4 cellular contexts compared by ENCODE assay signal in genomic region chr3:100278910-100279309, GRCh38.
TF ChIP-seq lines count a peak whose summit lies in the region.

No MANE protein-coding gene starts in this region.

TF ChIP-seq in GM12891, 5 proteins besides CTCF, POLR2A, EP300 and RAD21:
- no peak for TF ChIP-seq POU2F2 (IDR thresholded peaks at IDR 0.05; ENCODE audit: low read depth, low read length)
- TF ChIP-seq PAX5 (IDR thresholded peaks at IDR 0.05; ENCODE audit: insufficient read depth, low read length, severe bottlenecking), result no peak
- no peak for TF ChIP-seq TAF1 (IDR thresholded peaks at IDR 0.05; ENCODE audit: low read depth, low read length)
- no peak for TF ChIP-seq SPI1 (IDR thresholded peaks at IDR 0.05; ENCODE audit: low read depth, low read length)

TF ChIP-seq in HEK293, 187 proteins besides CTCF, POLR2A, EP300 and RAD21:
- TF ChIP-seq ZNF670 (tag by site-specific recombination; IDR thresholded peaks at IDR 0.05; ENCODE audit: low read depth) (no peak), ZNF660 (tag by site-specific recombination; IDR thresholded peaks at IDR 0.05) (0 out of 2 replicates have a peak, but pooled peaks have one; percentile 18)

TF ChIP-seq in GM12878, 131 proteins besides CTCF, POLR2A, EP300 and RAD21:
- TF ChIP-seq RAD51 (IDR thresholded peaks at IDR 0.05) (peak; percentile 56; the same call in 1 of the 2 replicates), IRF3 (IDR thresholded peaks at IDR 0.05) (no peak)

TF ChIP-seq in GM23338, 12 proteins besides CTCF, POLR2A, EP300 and RAD21:
- TF ChIP-seq ETS1 (IDR thresholded peaks at IDR 0.05) (no peak), ZNF331 (CRISPR knock-in tag; IDR thresholded peaks at IDR 0.05; ENCODE audit: low read depth) (no peak), ZNF462 (CRISPR knock-in tag; IDR thresholded peaks at IDR 0.05) (no peak), NANOG (IDR thresholded peaks at IDR 0.05; ENCODE audit: borderline replicate concordance) (no peak), STAT1 (IDR thresholded peaks at IDR 0.05; ENCODE audit: unreplicated experiment) (no peak), EZH2phosphoT487 (IDR thresholded peaks at IDR 0.05; ENCODE audit: unreplicated experiment) (no peak), ZNF114 (CRISPR knock-in tag; IDR thresholded peaks at IDR 0.05) (no peak), POLR2AphosphoS5 (IDR thresholded peaks at IDR 0.05; ENCODE audit: low read depth) (no peak), JUNB (IDR thresholded peaks at IDR 0.05; ENCODE audit: unreplicated experiment) (no peak), EZH2 (IDR thresholded peaks at IDR 0.05; ENCODE audit: low read depth, unreplicated experiment) (no peak), REST (IDR thresholded peaks at IDR 0.05; ENCODE audit: unreplicated experiment) (no peak), CREB1 (CRISPR knock-in tag; IDR thresholded peaks at IDR 0.05; ENCODE audit: low read depth) (no peak)
